ENCODE assay signal across 23 cellular contexts in genomic region chr10:44948713-44949112, GRCh38. TPM values are rescaled to one million over a fixed set of nuclear protein-coding genes. Genes with fewer than 3 reads are reported as not detected.
DNase-seq lines count a peak whose midpoint lies in the region; ATAC-seq and TF ChIP-seq lines count a peak whose summit lies in the region.
"Had no signal": no experiment of that assay in that cellular context is flagged by ENCODE, and none has a peak within 500 bp of the region (broad histone marks: within the 10 kb centered on the region; RNA-seq: fewer than 3 reads in every experiment).

No MANE protein-coding gene starts in this region.

- H3K4me1 ChIP-seq in OCI-LY7 (ENCODE audit: insufficient read depth, low read length, poor library complexity, severe bottlenecking), result peaks cover 16% of the 10 kb centered on the region
- H3K4me1 ChIP-seq: A549 had no signal

- no peak overlapping the region for H3K27ac Mint-ChIP-seq in activated CD8-positive, alpha-beta memory T cell treated with anti-CD3 and anti-CD28 coated beads, Interleukin-2, amount 10 ng/mL, durations not matched to agents 7 days and 5 days
- H3K27ac Mint-ChIP-seq: CD8-positive, alpha-beta memory T cell; memory B cell; nephron progenitor cell; stimulated activated naive CD8-positive, alpha-beta T cell treated with anti-CD3 and anti-CD28 coated beads, Interleukin-15, Interleukin-2, amounts not matched to agents 100 ng/mL and 50 ng/mL, for 24 hours; type B pancreatic cell; WTC11 had no signal

- CTCF ChIA-PET in activated CD8-positive, alpha-beta memory T cell treated with anti-CD3 and anti-CD28 coated beads, Interleukin-2, amount 10 ng/mL, durations not matched to agents 7 days and 5 days (lab: Charles Lee), result interaction anchor here (2.6 kb wide), 1 partner anchor 16 kb away, joined by 11 read pairs; no protein-coding TSS in a partner anchor
- CTCF ChIA-PET in OCI-LY7 (lab: Charles Lee; ENCODE audit: unreplicated experiment), result no interaction called here

- peaks cover 9% of the 10 kb centered on the region for H3K27me3 Mint-ChIP-seq in activated CD8-positive, alpha-beta memory T cell treated with anti-CD3 and anti-CD28 coated beads, Interleukin-2, amount 10 ng/mL, durations not matched to agents 7 days and 5 days
- H3K27me3 Mint-ChIP-seq: memory B cell, type B pancreatic cell had no signal

- H3K27ac ChIP-seq in OCI-LY7 (ENCODE audit: low read depth, low read length, poor library complexity, severe bottlenecking), result no peak overlapping the region
- H3K27ac ChIP-seq: A549 had no signal

- H3K36me3 Mint-ChIP-seq in activated CD8-positive, alpha-beta memory T cell treated with anti-CD3 and anti-CD28 coated beads, Interleukin-2, amount 10 ng/mL, durations not matched to agents 7 days and 5 days, result peaks cover 7% of the 10 kb centered on the region
- H3K36me3 Mint-ChIP-seq: type B pancreatic cell had no signal

- ATAC-seq in activated CD8-positive, alpha-beta memory T cell treated with anti-CD3 and anti-CD28 coated beads, Interleukin-2, amount 10 ng/mL, durations not matched to agents 7 days and 5 days, result no peak
- ATAC-seq in left cardiac atrium, result peak; percentile 75 to 76

- H3K79me2 ChIP-seq in OCI-LY7 (ENCODE audit: insufficient read depth, low read depth, low read length), result no peaks in the 10 kb centered on the region

- in situ Hi-C loops in GM13976 (cut with MboI; ENCODE audit: low sequenced_read_pairs, unreplicated experiment), result no loop called here

- BruUV-seq in OCI-LY7 (replicated peaks; lab: Mats Ljungman, UMichigan), result no TSS peak

- H3K9me3 ChIP-seq in OCI-LY7 (ENCODE audit: low read length), result peaks cover 7% of the 10 kb centered on the region; the same call in 1 of the 2 replicates

- POLR2A ChIA-PET in OCI-LY7 (lab: Charles Lee), result no interaction called here

- peak; percentile 3 for DNase-seq in activated CD8-positive, alpha-beta memory T cell treated with anti-CD3 and anti-CD28 coated beads, Interleukin-2, amount 10 ng/mL, durations not matched to agents 7 days and 5 days
- no peak for DNase-seq in activated CD8-positive, alpha-beta memory T cell treated with anti-CD3 and anti-CD28 coated beads, Interleukin-2, amount 50 U/mL, for 4 hours
- DNase-seq in OCI-LY7 (ENCODE audit: low spot score) (no peak), left cardiac atrium (no peak), H4 (ENCODE audit: low spot score) (no peak), GM13976 (ENCODE audit: low spot score) (no peak), DMS53 treated with DMSO at 0.1 percent for 48 hours (lab: John Stamatoyannopoulos, UW; ENCODE audit: unreplicated experiment) (no peak), NCI-H1092 treated with DMSO at 0.1 percent for 48 hours (lab: John Stamatoyannopoulos, UW) (no peak)
- DNase-seq: amygdala; CD8-positive, alpha-beta memory T cell; effector CD8-positive, alpha-beta T cell; immature natural killer cell; MG63; NCI-H2081; NCI-H526 treated with DMSO at 0.1 percent for 48 hours; nephron progenitor cell had no signal

- no peak for TF ChIP-seq CTCF in OCI-LY7 (conservative IDR thresholded peaks at IDR 0.05; ENCODE audit: low read length)
- no peak for TF ChIP-seq CTCF in GM13976 (IDR thresholded peaks at IDR 0.05; ENCODE audit: borderline replicate concordance, control extremely low read depth, extremely low read depth, insufficient read depth, missing control alignments)

- intact Hi-C loops in OCI-LY7 (cut with micrococcal nuclease; ENCODE audit: unreplicated experiment) (no loop called here), left cardiac atrium (cut with DNase I) (no loop called here)

- H3K36me3 ChIP-seq in OCI-LY7 (ENCODE audit: insufficient read depth, low read length), result no peaks in the 10 kb centered on the region
- H3K36me3 ChIP-seq: MG63 had no signal

- H3K4me3 ChIP-seq in OCI-LY7 (ENCODE audit: low read depth, low read length, poor library complexity, severe bottlenecking), result no peak overlapping the region
- H3K4me3 ChIP-seq: A549, MG63 had no signal

- no peak overlapping the region for H2AFZ ChIP-seq in OCI-LY7 (ENCODE audit: low read length)

- no peaks in the 10 kb centered on the region for H4K20me1 ChIP-seq in OCI-LY7 (ENCODE audit: insufficient read depth, low read length)

- no peaks in the 10 kb centered on the region for H3K4me1 Mint-ChIP-seq in activated CD8-positive, alpha-beta memory T cell treated with anti-CD3 and anti-CD28 coated beads, Interleukin-2, amount 10 ng/mL, durations not matched to agents 7 days and 5 days
- H3K4me1 Mint-ChIP-seq: CD8-positive, alpha-beta memory T cell had no signal

- H3K4me3 Mint-ChIP-seq in activated CD8-positive, alpha-beta memory T cell treated with anti-CD3 and anti-CD28 coated beads, Interleukin-2, amount 10 ng/mL, durations not matched to agents 7 days and 5 days, result no peak overlapping the region
- H3K4me3 Mint-ChIP-seq: CD8-positive, alpha-beta memory T cell; central memory CD8-positive, alpha-beta T cell; immature natural killer cell; memory B cell; nephron progenitor cell; stimulated activated naive CD8-positive, alpha-beta T cell treated with anti-CD3 and anti-CD28 coated beads, Interleukin-15, Interleukin-2, amounts not matched to agents 100 ng/mL and 50 ng/mL, for 24 hours; type B pancreatic cell; WTC11 had no signal

- H3K9me3 Mint-ChIP-seq in activated CD8-positive, alpha-beta memory T cell treated with anti-CD3 and anti-CD28 coated beads, Interleukin-2, amount 10 ng/mL, durations not matched to agents 7 days and 5 days (ENCODE audit: low read depth), result peaks cover 13% of the 10 kb centered on the region

- H3K4me2 ChIP-seq in OCI-LY7 (ENCODE audit: low read length), result 0 out of 2 replicates have a peak overlapping the region, but pooled peaks have one; percentile 40
- H3K4me2 ChIP-seq: A549 had no signal

- no peaks in the 10 kb centered on the region for H3K9me2 ChIP-seq in OCI-LY7 (ENCODE audit: insufficient read depth, low read length)

RNA-seq across cellular contexts. Expression of gene RASSF4, which starts 10.9 kb away (rescaled TPM):
- total RNA-seq in activated CD8-positive, alpha-beta memory T cell treated with anti-CD3 and anti-CD28 coated beads, Interleukin-2, amount 10 ng/mL, durations not matched to agents 7 days and 5 days, result 1 to 10 TPM; 1.2 to 3.1 TPM
- total RNA-seq in OCI-LY7 (2014; rRNA removed; shearing (Covaris generic)), result 1.9 and 2.6 TPM in 2 replicates
- total RNA-seq in OCI-LY7 (2022) (2.7 and 5.3 TPM in 2 replicates), left cardiac atrium (10 to 100 TPM; 48.9 to 71.5 TPM)
- 7.6 and 7.8 TPM in 2 replicates for total RNA-seq in H4 (2014; rRNA removed; shearing (Covaris generic))

RNA-seq across cellular contexts. Expression of gene DEPP1, which starts 29.9 kb away (rescaled TPM):
- total RNA-seq in activated CD8-positive, alpha-beta memory T cell treated with anti-CD3 and anti-CD28 coated beads, Interleukin-2, amount 10 ng/mL, durations not matched to agents 7 days and 5 days, result under 1 TPM in 1 of 2 experiments, not detected in 1; 0.37 TPM
- 0.08 and 0.09 TPM in 2 replicates for total RNA-seq in OCI-LY7 (2014; rRNA removed; shearing (Covaris generic))
- total RNA-seq in OCI-LY7 (2022) (not detected in 2 replicates), left cardiac atrium (10 to 100 TPM; 36.7 to 49.2 TPM)
- 31.7 and 44.2 TPM in 2 replicates for total RNA-seq in H4 (2014; rRNA removed; shearing (Covaris generic))

RNA-seq across cellular contexts. Expression of gene TMEM72, which starts 37.6 kb away (rescaled TPM):
- total RNA-seq in activated CD8-positive, alpha-beta memory T cell treated with anti-CD3 and anti-CD28 coated beads, Interleukin-2, amount 10 ng/mL, durations not matched to agents 7 days and 5 days, result not detected
- not detected in 2 replicates for total RNA-seq in OCI-LY7 (2014; rRNA removed; shearing (Covaris generic))
- total RNA-seq in OCI-LY7 (2022) (not detected in 2 replicates), left cardiac atrium (under 1 TPM; 0.21 to 0.27 TPM)
- total RNA-seq in H4 (2014; rRNA removed; shearing (Covaris generic)), result not detected in 2 replicates
- total RNA-seq: activated CD8-positive, alpha-beta memory T cell treated with anti-CD3 and anti-CD28 coated beads for 36 hours; CD8-positive, alpha-beta memory T cell; WTC11 had no signal

RNA-seq across cellular contexts. Expression of gene ZNF22, which starts 52.0 kb away (rescaled TPM):
- total RNA-seq in activated CD8-positive, alpha-beta memory T cell treated with anti-CD3 and anti-CD28 coated beads, Interleukin-2, amount 10 ng/mL, durations not matched to agents 7 days and 5 days, result 10 to 100 TPM; 29.5 to 29.6 TPM
- total RNA-seq in OCI-LY7 (2014; rRNA removed; shearing (Covaris generic)), result 46.6 and 50.6 TPM in 2 replicates
- 33.3 and 36.6 TPM in 2 replicates for total RNA-seq in OCI-LY7 (2022)
- total RNA-seq in left cardiac atrium, result 10 to 100 TPM; 18.9 to 21.1 TPM
- 18.0 and 18.4 TPM in 2 replicates for total RNA-seq in H4 (2014; rRNA removed; shearing (Covaris generic))

Comparison
In these comparisons a context has a peak if more than half of its experiments do, and no peak if none do; other contexts are left out.
1. RNA of gene DEPP1, which starts 29.9 kb away (total RNA-seq): 36.7 to 49.2 TPM in left cardiac atrium and 31.7 to 44.2 TPM in H4; 0.37 TPM in activated CD8-positive, alpha-beta memory T cell treated with anti-CD3 and anti-CD28 coated beads, Interleukin-2, amount 10 ng/mL, durations not matched to agents 7 days and 5 days and 0.08 to 0.09 TPM in OCI-LY7; every median in the first group is over 10 times any median in the second.